24 cellular contexts compared by ENCODE assay signal in the genomic region with DNA sequence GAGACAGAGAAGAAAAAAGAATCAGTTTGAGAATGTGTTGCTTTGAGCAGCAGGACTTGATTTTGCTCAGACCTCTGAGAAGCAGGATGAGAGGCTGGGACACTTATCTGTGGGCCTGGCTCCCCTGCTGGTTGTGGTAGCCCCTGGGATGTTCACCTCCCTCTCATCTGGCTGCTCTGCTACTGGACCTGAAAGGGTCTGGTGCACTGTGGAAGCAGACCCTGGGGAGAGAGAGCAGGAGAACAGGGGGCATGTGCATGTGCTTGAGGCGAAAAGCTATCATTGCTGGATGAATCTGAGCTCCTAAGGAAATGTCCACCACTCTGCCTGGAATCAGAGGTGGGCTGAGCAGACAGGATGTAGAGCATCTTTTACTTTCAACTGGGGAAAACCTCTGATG.
DNase-seq lines count a peak whose midpoint lies in the region; ATAC-seq, FAIRE-seq and TF ChIP-seq lines count a peak whose summit lies in the region.
"Had no signal": no experiment of that assay in that cellular context is flagged by ENCODE, and none has a peak within 500 bp of the region (broad histone marks: within the 10 kb centered on the region; RNA-seq: fewer than 3 reads in every experiment).

No MANE protein-coding gene starts in this region.

- TF ChIP-seq CTCF in bronchial epithelial cell (IDR thresholded peaks at IDR 0.05; ENCODE audit: insufficient read depth, low read length, severe bottlenecking) (no peak), H1 (IDR thresholded peaks at IDR 0.05; ENCODE audit: control extremely low read depth in 1 of 3, insufficient read depth in 1 of 3, low read depth in 1 of 3, low read length in 3 of 3) (no peak), vagina (IDR thresholded peaks at IDR 0.05) (no peak)

- H3K27me3 ChIP-seq in bronchial epithelial cell (ENCODE audit: control insufficient read depth, insufficient read depth, low read length) (no peaks in the 10 kb centered on the region), H1 (replicated peaks in 1 of 4; ENCODE audit: control insufficient read depth in 3 of 4, extremely low read depth in 1 of 4, insufficient read depth in 3 of 4, low read length in 3 of 4) (no peaks in the 10 kb centered on the region; a peak in 1 of 7 replicates), subcutaneous abdominal adipose tissue (ENCODE audit: control insufficient read depth in 5 of 5, insufficient read depth in 4 of 5, low read length in 5 of 5) (no peaks in the 10 kb centered on the region), vagina (no peaks in the 10 kb centered on the region)
- H3K27me3 ChIP-seq: BLaER1 treated with 17β-estradiol and CSF1 and Interleukin-3, amounts not matched to agents 10 nM and 100 nM had no signal

- H2BK5ac ChIP-seq in H1 (ENCODE audit: low read depth, low read length), result no peak overlapping the region

- H3K79me2 ChIP-seq in H1 (ENCODE audit: control insufficient read depth in 1 of 2, insufficient read depth in 2 of 2, low read length in 2 of 2), result no peaks in the 10 kb centered on the region

- no peak overlapping the region for H2BK15ac ChIP-seq in H1 (ENCODE audit: low read length)

- POLR2A ChIA-PET in H1 (lab: Charles Lee; ENCODE audit: partially characterized antibody), result no interaction called here

- no peak overlapping the region; the same call in 1 of the 2 replicates for H2BK20ac ChIP-seq in H1 (ENCODE audit: low read length)

- H2BK12ac ChIP-seq in H1 (ENCODE audit: low read depth, low read length), result no peak overlapping the region

- H3K27ac ChIP-seq in H1 (ENCODE audit: low read depth, low read length) (no peak overlapping the region), subcutaneous abdominal adipose tissue (ENCODE audit: low read depth, low read length) (peak overlapping the region; percentile 82), vagina (peak overlapping the region; percentile 54)
- H3K27ac ChIP-seq: BLaER1 treated with 17β-estradiol and CSF1 and Interleukin-3, amounts not matched to agents 10 nM and 100 nM; C4-2B had no signal

- no peak overlapping the region for H4K8ac ChIP-seq in H1 (ENCODE audit: extremely low read depth, insufficient read depth, low read length)

- no peaks in the 10 kb centered on the region for H3K23me2 ChIP-seq in H1 (ENCODE audit: low read depth, low read length)

- no peak overlapping the region for H2BK120ac ChIP-seq in H1 (replicated peaks; ENCODE audit: low read depth, low read length)

- H3K18ac ChIP-seq in H1 (ENCODE audit: extremely low read depth, low read length), result no peak overlapping the region

- H3K36me3 ChIP-seq in bronchial epithelial cell (ENCODE audit: control insufficient read depth, insufficient read depth, low read length) (no peaks in the 10 kb centered on the region), H1 (ENCODE audit: control insufficient read depth in 2 of 4, insufficient read depth in 4 of 4, low read length in 3 of 4) (no peaks in the 10 kb centered on the region), subcutaneous abdominal adipose tissue (ENCODE audit: control insufficient read depth in 5 of 5, insufficient read depth in 5 of 5, low read length in 5 of 5) (no peaks in the 10 kb centered on the region), vagina (no peaks in the 10 kb centered on the region)
- H3K36me3 ChIP-seq: BLaER1 treated with 17β-estradiol and CSF1 and Interleukin-3, amounts not matched to agents 10 nM and 100 nM had no signal

- H2AFZ ChIP-seq in H1 (ENCODE audit: low read length), result no peak overlapping the region

- no peak overlapping the region for H3K4me2 ChIP-seq in H1 (ENCODE audit: insufficient read depth in 1 of 2, low read depth in 2 of 2, low read length in 2 of 2)
- H3K4me2 ChIP-seq: BLaER1 treated with 17β-estradiol and CSF1 and Interleukin-3, amounts not matched to agents 10 nM and 100 nM had no signal

- intact Hi-C loops in vagina (cut with DNase I), result no loop called here

- no peak overlapping the region for H4K5ac ChIP-seq in H1 (ENCODE audit: insufficient read length, low read depth, low read length)

- H2AK5ac ChIP-seq in H1 (ENCODE audit: low read depth, low read length), result 0 out of 2 replicates have a peak overlapping the region, but pooled peaks have one; percentile 16

- no peak overlapping the region for H3K56ac ChIP-seq in H1 (replicated peaks; ENCODE audit: insufficient read length, low read depth, low read length)

- no peaks in the 10 kb centered on the region for H3K79me1 ChIP-seq in H1 (ENCODE audit: low read depth, low read length)

- TF ChIP-seq EP300 in H1 (IDR thresholded peaks at IDR 0.05; ENCODE audit: borderline replicate concordance in 1 of 2, low read depth in 2 of 2, low read length in 2 of 2), result no peak

- no peak for DNase-seq in bronchial epithelial cell (ENCODE audit: low read depth)
- no peak for DNase-seq in H1 (ENCODE audit: low read depth in 1 of 2, low spot score in 2 of 2)
- DNase-seq in vagina (ENCODE audit: extremely low spot score in 2 of 2), result peak in 1 of 2 donors; percentile 93
- no peak for DNase-seq in stimulated activated naive CD8-positive, alpha-beta T cell treated with anti-CD3 and anti-CD28 coated beads, Interleukin-15, Interleukin-2, amounts not matched to agents 100 U/mL and 50 U/mL, for 24 hours
- DNase-seq in T-helper 9 cell, result no peak
- DNase-seq in NCI-H524 (lab: John Stamatoyannopoulos, UW), result no peak
- DNase-seq: 8988T; ACHN; AML-193; Caco-2; Calu3; CD4-positive, alpha-beta T cell; CD8-positive, alpha-beta T cell; DMS79 treated with DMSO at 0.1 percent for 48 hours; GF-D8 had no signal

- TF ChIP-seq POLR2A in H1 (IDR thresholded peaks at IDR 0.05; ENCODE audit: control extremely low read depth in 1 of 2, low read depth in 2 of 2, low read length in 2 of 2) (no peak), vagina (IDR thresholded peaks at IDR 0.05) (no peak)

- ATAC-seq in stimulated activated naive CD8-positive, alpha-beta T cell treated with anti-CD3 and anti-CD28 coated beads, Interleukin-15, Interleukin-2, amounts not matched to agents 100 U/mL and 50 U/mL, for 24 hours, result no peak
- ATAC-seq in GM18517 (IDR thresholded peaks at IDR 0.05; ENCODE audit: unreplicated experiment), result no peak
- ATAC-seq: CD8-positive, alpha-beta T cell had no signal

- H3K4me1 ChIP-seq in H1 (replicated peaks in 1 of 4; ENCODE audit: control insufficient read depth in 3 of 4, insufficient read depth in 4 of 4, low read length in 3 of 4) (no peaks in the 10 kb centered on the region), subcutaneous abdominal adipose tissue (ENCODE audit: control insufficient read depth in 5 of 5, insufficient read depth in 5 of 5, low read length in 5 of 5) (peaks cover 6 to 29% (median 21%) of the 10 kb centered on the region in 5 donors), vagina (peaks cover 15% of the 10 kb centered on the region)
- H3K4me1 ChIP-seq: BLaER1 treated with 17β-estradiol and CSF1 and Interleukin-3, amounts not matched to agents 10 nM and 100 nM; Caco-2 had no signal

- H3K4me3 ChIP-seq in bronchial epithelial cell (ENCODE audit: low read depth, low read length) (no peak overlapping the region), H1 (ENCODE audit: extremely low read depth in 1 of 4, insufficient read depth in 2 of 4, low read depth in 3 of 4, low read length in 4 of 4) (no peak overlapping the region), subcutaneous abdominal adipose tissue (ENCODE audit: low read depth in 1 of 5, low read length in 5 of 5) (no peak overlapping the region), vagina (no peak overlapping the region)
- H3K4me3 ChIP-seq: BLaER1 treated with 17β-estradiol and CSF1 and Interleukin-3, amounts not matched to agents 10 nM and 100 nM had no signal

- TF ChIP-seq RAD21 in H1 (IDR thresholded peaks at IDR 0.05 in 1 of 2, conservative IDR thresholded peaks at IDR 0.05 in 1 of 2; ENCODE audit: low read depth in 2 of 2, low read length in 2 of 2), result no peak

- H4K20me1 ChIP-seq in H1 (replicated peaks in 1 of 2; ENCODE audit: control insufficient read depth in 1 of 2, insufficient read depth in 2 of 2, low read length in 2 of 2), result no peaks in the 10 kb centered on the region
- H4K20me1 ChIP-seq: BLaER1 treated with 17β-estradiol and CSF1 and Interleukin-3, amounts not matched to agents 10 nM and 100 nM had no signal

- H3K23ac ChIP-seq in H1 (ENCODE audit: insufficient read length), result no peak overlapping the region

- no peak overlapping the region for H4K91ac ChIP-seq in H1 (replicated peaks; ENCODE audit: insufficient read length, low read length)

- CTCF ChIA-PET in H1 (lab: Charles Lee; ENCODE audit: partially characterized antibody), result interaction anchor here (1.1 kb wide), 1 partner anchor 1263 kb away, joined by 3 read pairs; no protein-coding TSS in a partner anchor

- H3K9me3 ChIP-seq in H1 (ENCODE audit: insufficient read depth in 2 of 2, low read depth in 1 of 2, low read length in 1 of 2) (no peaks in the 10 kb centered on the region), subcutaneous abdominal adipose tissue (ENCODE audit: control insufficient read depth in 5 of 5, low read length in 5 of 5) (no peaks in the 10 kb centered on the region), vagina (no peaks in the 10 kb centered on the region)
- H3K9me3 ChIP-seq: BLaER1 treated with 17β-estradiol and CSF1 and Interleukin-3, amounts not matched to agents 10 nM and 100 nM; Caco-2 had no signal

- WGBS in H1 (ENCODE audit: extremely low coverage in 1 of 2, insufficient coverage in 1 of 2, insufficient read length in 1 of 2, insufficient replicate concordance in 2 of 2, low coverage in 1 of 2, low lambda C conversion rate in 2 of 2, missing lambda C conversion rate in 1 of 2), 2 experiments, result 93% methylated on average over 1 of the region's 1 CpG; no CpG with 5 or more reads in 1 of the 2 experiments

- H3K4ac ChIP-seq in H1 (replicated peaks; ENCODE audit: insufficient read length, low read depth, low read length), result no peak overlapping the region

- no peak overlapping the region for H3K14ac ChIP-seq in H1 (ENCODE audit: insufficient read length)

- peak; percentile 28 for FAIRE-seq in bronchial epithelial cell (lab: Jason Lieb, UNC)
- no peak for FAIRE-seq in H1 (lab: Jason Lieb, UNC)
- FAIRE-seq: A204.1, D721Med, G401.6, GM12891, GM18507 had no signal

- H3K9ac ChIP-seq in H1 (replicated peaks in 1 of 4; ENCODE audit: extremely low read depth in 1 of 4, low read depth in 3 of 4, low read length in 3 of 4) (no peak overlapping the region), subcutaneous abdominal adipose tissue (ENCODE audit: low read length in 5 of 5) (no peak overlapping the region)
- H3K9ac ChIP-seq: BLaER1 treated with 17β-estradiol and CSF1 and Interleukin-3, amounts not matched to agents 10 nM and 100 nM had no signal

TF ChIP-seq in H1, 55 proteins besides CTCF, POLR2A, EP300 and RAD21:
- TF ChIP-seq SP1 (IDR thresholded peaks at IDR 0.05; ENCODE audit: low read depth, low read length), result no peak
- no peak for TF ChIP-seq TCF12 (IDR thresholded peaks at IDR 0.05; ENCODE audit: low read depth, low read length)
- TF ChIP-seq JUND (IDR thresholded peaks at IDR 0.05; ENCODE audit: low read length), result no peak
- TF ChIP-seq RFX5 (IDR thresholded peaks at IDR 0.05; ENCODE audit: borderline replicate concordance, low read depth, low read length), result no peak
- TF ChIP-seq TBP (IDR thresholded peaks at IDR 0.05; ENCODE audit: low read depth, low read length), result no peak
TF ChIP-seq in H1: peak in this region for 0.
